Comparison of ENCODE assay signal across 34 cellular contexts in the genomic region with DNA sequence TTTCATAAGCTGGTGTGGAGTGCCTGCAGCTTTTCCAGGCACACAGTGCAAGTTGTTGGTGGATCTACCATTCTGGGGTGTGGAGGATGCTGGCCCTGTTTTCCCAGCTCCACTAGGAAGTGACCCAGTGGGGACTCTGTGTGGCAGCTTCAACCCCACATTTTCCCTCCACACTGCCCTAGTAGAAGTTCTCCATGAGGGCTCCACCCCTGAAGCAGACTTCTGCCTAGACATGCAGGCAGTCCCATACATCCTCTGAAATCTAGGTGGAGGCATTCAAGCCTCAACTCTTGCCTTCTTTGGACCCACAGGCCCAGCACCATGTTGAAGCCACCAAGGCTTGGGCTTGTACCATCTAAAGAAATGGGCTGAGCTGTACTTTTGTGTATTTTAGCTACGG.
"Had no signal": no experiment of that assay in that cellular context is flagged by ENCODE, and none has a peak within 500 bp of the region (broad histone marks: within the 10 kb centered on the region; RNA-seq: fewer than 3 reads in every experiment).

No MANE protein-coding gene starts in this region.

- H3K4me1 Mint-ChIP-seq: activated B cell treated with CpG ODN at 0.5 μM for 24 hours; activated CD4-positive, alpha-beta memory T cell treated with anti-CD3 and anti-CD28 coated beads, Interleukin-2, amount 10 ng/mL, durations not matched to agents 7 days and 5 days; activated CD4-positive, alpha-beta T cell treated with anti-CD3 and anti-CD28 coated beads for 36 hours; activated CD4-positive, alpha-beta T cell treated with anti-CD3 and anti-CD28 coated beads, Interleukin-2, amount 10 ng/mL, durations not matched to agents 24 days and 14 days; activated CD4-positive, alpha-beta T cell treated with anti-CD3 and anti-CD28 coated beads, Interleukin-2, amount 10 ng/mL, durations not matched to agents 7 days and 5 days; activated CD8-positive, alpha-beta memory T cell treated with anti-CD3 and anti-CD28 coated beads, Interleukin-2, amount 10 ng/mL, durations not matched to agents 7 days and 5 days; T-helper 17 cell; WTC11 had no signal

- H3K27ac Mint-ChIP-seq: activated B cell treated with CpG ODN at 0.5 μM for 24 hours; activated CD4-positive, alpha-beta memory T cell treated with anti-CD3 and anti-CD28 coated beads for 36 hours; activated CD4-positive, alpha-beta memory T cell treated with anti-CD3 and anti-CD28 coated beads, Interleukin-2, amount 10 ng/mL, durations not matched to agents 7 days and 5 days; activated CD4-positive, alpha-beta T cell treated with anti-CD3 and anti-CD28 coated beads for 36 hours; activated CD4-positive, alpha-beta T cell treated with anti-CD3 and anti-CD28 coated beads, Interleukin-2, amount 10 ng/mL, durations not matched to agents 24 days and 14 days; activated CD4-positive, alpha-beta T cell treated with anti-CD3 and anti-CD28 coated beads, Interleukin-2, amount 10 ng/mL, durations not matched to agents 7 days and 5 days; activated CD8-positive, alpha-beta memory T cell treated with anti-CD3 and anti-CD28 coated beads, Interleukin-2, amount 10 ng/mL, durations not matched to agents 7 days and 5 days; activated CD8-positive, alpha-beta T cell treated with anti-CD3 and anti-CD28 coated beads for 36 hours; activated CD8-positive, alpha-beta T cell treated with anti-CD3 and anti-CD28 coated beads, Interleukin-2, amount 10 ng/mL, durations not matched to agents 7 days and 5 days; T-helper 1 cell treated with Interleukin-12 subunit alpha and Interleukin-12 subunit beta and Interleukin-4 antibody, amounts not matched to agents 30 μg/mL and 1 μg/mL, for 36 hours; T-helper 17 cell; T-helper 2 cell treated with Interferon-gamma antibody and Interleukin-4, amounts not matched to agents 5 μg/mL and 100 μg/mL, for 36 hours; WTC11 had no signal

- H3K4me3 Mint-ChIP-seq: activated B cell treated with CpG ODN at 0.5 μM for 24 hours; activated CD4-positive, alpha-beta memory T cell treated with anti-CD3 and anti-CD28 coated beads for 36 hours; activated CD4-positive, alpha-beta memory T cell treated with anti-CD3 and anti-CD28 coated beads, Interleukin-2, amount 10 ng/mL, durations not matched to agents 7 days and 5 days; activated CD4-positive, alpha-beta T cell treated with anti-CD3 and anti-CD28 coated beads for 36 hours; activated CD4-positive, alpha-beta T cell treated with anti-CD3 and anti-CD28 coated beads, Interleukin-2, amount 10 ng/mL, durations not matched to agents 24 days and 14 days; activated CD4-positive, alpha-beta T cell treated with anti-CD3 and anti-CD28 coated beads, Interleukin-2, amount 10 ng/mL, durations not matched to agents 7 days and 5 days; activated CD8-positive, alpha-beta memory T cell treated with anti-CD3 and anti-CD28 coated beads, Interleukin-2, amount 10 ng/mL, durations not matched to agents 7 days and 5 days; activated CD8-positive, alpha-beta T cell treated with anti-CD3 and anti-CD28 coated beads for 36 hours; activated CD8-positive, alpha-beta T cell treated with anti-CD3 and anti-CD28 coated beads, Interleukin-2, amount 10 ng/mL, durations not matched to agents 7 days and 5 days; T-helper 1 cell treated with Interleukin-12 subunit alpha and Interleukin-12 subunit beta and Interleukin-4 antibody, amounts not matched to agents 30 μg/mL and 1 μg/mL, for 36 hours; T-helper 17 cell; T-helper 2 cell treated with Interferon-gamma antibody and Interleukin-4, amounts not matched to agents 5 μg/mL and 100 μg/mL, for 36 hours; WTC11 had no signal

- H3K36me3 ChIP-seq: WERI-Rb-1 had no signal

- H3K27ac ChIP-seq: VCaP, WERI-Rb-1 had no signal

- H3K27me3 Mint-ChIP-seq: activated B cell treated with CpG ODN at 0.5 μM for 24 hours; activated CD4-positive, alpha-beta memory T cell treated with anti-CD3 and anti-CD28 coated beads for 36 hours; activated CD4-positive, alpha-beta memory T cell treated with anti-CD3 and anti-CD28 coated beads, Interleukin-2, amount 10 ng/mL, durations not matched to agents 7 days and 5 days; activated CD4-positive, alpha-beta T cell treated with anti-CD3 and anti-CD28 coated beads for 36 hours; activated CD4-positive, alpha-beta T cell treated with anti-CD3 and anti-CD28 coated beads, Interleukin-2, amount 10 ng/mL, durations not matched to agents 24 days and 14 days; activated CD4-positive, alpha-beta T cell treated with anti-CD3 and anti-CD28 coated beads, Interleukin-2, amount 10 ng/mL, durations not matched to agents 7 days and 5 days; activated CD8-positive, alpha-beta memory T cell treated with anti-CD3 and anti-CD28 coated beads, Interleukin-2, amount 10 ng/mL, durations not matched to agents 7 days and 5 days; activated CD8-positive, alpha-beta T cell treated with anti-CD3 and anti-CD28 coated beads for 36 hours; T-helper 17 cell had no signal

- H3K36me3 Mint-ChIP-seq: activated CD4-positive, alpha-beta memory T cell treated with anti-CD3 and anti-CD28 coated beads for 36 hours; activated CD8-positive, alpha-beta memory T cell treated with anti-CD3 and anti-CD28 coated beads, Interleukin-2, amount 10 ng/mL, durations not matched to agents 7 days and 5 days had no signal

- FAIRE-seq: TTC549 had no signal

- DNase-seq: activated B cell treated with CpG ODN at 0.5 μM for 24 hours; activated CD4-positive, alpha-beta memory T cell treated with anti-CD3 and anti-CD28 coated beads for 36 hours; activated CD4-positive, alpha-beta memory T cell treated with anti-CD3 and anti-CD28 coated beads, Interleukin-2, amount 10 ng/mL, durations not matched to agents 7 days and 5 days; activated CD4-positive, alpha-beta T cell treated with anti-CD3 and anti-CD28 coated beads for 1 hour; activated CD4-positive, alpha-beta T cell treated with anti-CD3 and anti-CD28 coated beads for 36 hours; activated CD4-positive, alpha-beta T cell treated with anti-CD3 and anti-CD28 coated beads for 4 hours; activated CD4-positive, alpha-beta T cell treated with anti-CD3 and anti-CD28 coated beads for 48 hours; activated CD4-positive, alpha-beta T cell treated with anti-CD3 and anti-CD28 coated beads, Interleukin-2, amount 10 ng/mL, durations not matched to agents 24 days and 14 days; activated CD4-positive, alpha-beta T cell treated with anti-CD3 and anti-CD28 coated beads, Interleukin-2, amount 10 ng/mL, durations not matched to agents 7 days and 5 days; activated CD4-positive, alpha-beta T cell treated with anti-CD3 and anti-CD28 coated beads, Interleukin-2, amount 50 U/mL, for 1 hour; activated CD4-positive, alpha-beta T cell treated with anti-CD3 and anti-CD28 coated beads, Interleukin-2, amount 50 U/mL, for 4 hours; activated CD4-positive, alpha-beta T cell treated with anti-CD3 and anti-CD28 coated beads, Interleukin-2, amount 50 U/mL, for 48 hours; activated CD4-positive, CD25-positive, alpha-beta regulatory T cell; activated CD4-positive, CD25-positive, alpha-beta regulatory T cell treated with anti-CD3 and anti-CD28 coated beads, Interleukin-2, amount 50 U/mL, for 72 hours; activated CD8-positive, alpha-beta memory T cell treated with anti-CD3 and anti-CD28 coated beads for 24 hours; activated CD8-positive, alpha-beta memory T cell treated with anti-CD3 and anti-CD28 coated beads, Interleukin-2, amount 10 ng/mL, durations not matched to agents 7 days and 5 days; activated CD8-positive, alpha-beta memory T cell treated with anti-CD3 and anti-CD28 coated beads, Interleukin-2, amount 50 U/mL, for 4 hours; activated CD8-positive, alpha-beta memory T cell treated with anti-CD3 and anti-CD28 coated beads, Interleukin-2, amount 50 U/mL, for 48 hours; activated CD8-positive, alpha-beta T cell treated with anti-CD3 and anti-CD28 coated beads for 36 hours; activated CD8-positive, alpha-beta T cell treated with anti-CD3 and anti-CD28 coated beads, Interleukin-2, amount 10 ng/mL, durations not matched to agents 7 days and 5 days; activated T-cell treated with anti-CD3 and anti-CD28 coated beads for 4 hours; activated T-cell treated with anti-CD3 and anti-CD28 coated beads, Interleukin-2, amount 50 U/mL, for 1 hour; T-helper 1 cell; T-helper 17 cell; T-helper 2 cell; T-helper 9 cell; T1000; WERI-Rb-1 had no signal

- ATAC-seq: activated CD4-positive, alpha-beta T cell treated with anti-CD3 and anti-CD28 coated beads for 36 hours; activated CD4-positive, CD25-positive, alpha-beta regulatory T cell treated with anti-CD3 and anti-CD28 coated beads, Interleukin-2, amount 50 U/mL, for 24 hours; activated CD8-positive, alpha-beta memory T cell treated with anti-CD3 and anti-CD28 coated beads, Interleukin-2, amount 10 ng/mL, durations not matched to agents 7 days and 5 days; activated CD8-positive, alpha-beta T cell treated with anti-CD3 and anti-CD28 coated beads for 36 hours; activated CD8-positive, alpha-beta T cell treated with anti-CD3 and anti-CD28 coated beads, Interleukin-2, amount 10 ng/mL, durations not matched to agents 7 days and 5 days; T-helper 17 cell; WTC11 had no signal
